Comparison of ENCODE assay signal across 17 cellular contexts in genomic region chr10:11173062-11173461, GRCh38.
DNase-seq lines count a peak whose midpoint lies in the region; ATAC-seq, FAIRE-seq and TF ChIP-seq lines count a peak whose summit lies in the region.
"Had no signal": no experiment of that assay in that cellular context is flagged by ENCODE, and none has a peak within 500 bp of the region (broad histone marks: within the 10 kb centered on the region; RNA-seq: fewer than 3 reads in every experiment).

No MANE protein-coding gene starts in this region.

- FAIRE-seq in D721Med (lab: Jason Lieb, UNC), result no peak
- FAIRE-seq: A549, H1 had no signal

- CTCF ChIA-PET in activated CD8-positive, alpha-beta memory T cell treated with anti-CD3 and anti-CD28 coated beads, Interleukin-2, amount 10 ng/mL, durations not matched to agents 7 days and 5 days (lab: Charles Lee), result interaction anchor here (1.0 to 9.5 kb wide), 3 partner anchors 7 to 26 kb away, joined by 3 to 122 read pairs (median 84); no protein-coding TSS in a partner anchor

- TF ChIP-seq EP300 in suprapubic skin (IDR thresholded peaks at IDR 0.05), result no peak

- intact Hi-C loops in left lung (cut with DNase I), result no loop called here

- H3K4me1 Mint-ChIP-seq in activated CD8-positive, alpha-beta memory T cell treated with anti-CD3 and anti-CD28 coated beads, Interleukin-2, amount 10 ng/mL, durations not matched to agents 7 days and 5 days, result peaks cover 61% of the 10 kb centered on the region
- H3K4me1 Mint-ChIP-seq: neural progenitor cell had no signal

- WGBS in suprapubic skin, result 84% methylated on average over 5 of the region's 5 CpGs

- H3K4me3 ChIP-seq in NB4 (ENCODE audit: low read depth, low read length), result peak overlapping the region; percentile 21
- no peak overlapping the region for H3K4me3 ChIP-seq in left lung
- peak overlapping the region; percentile 59 for H3K4me3 ChIP-seq in suprapubic skin
- H3K4me3 ChIP-seq: A549, neural progenitor cell, right atrium auricular region had no signal

- H3K27ac ChIP-seq in left lung, result peak overlapping the region; percentile 16 to 97
- H3K27ac ChIP-seq in suprapubic skin, result peak overlapping the region; percentile 2
- H3K27ac ChIP-seq: A549 had no signal

- H3K9me3 Mint-ChIP-seq in activated CD8-positive, alpha-beta memory T cell treated with anti-CD3 and anti-CD28 coated beads, Interleukin-2, amount 10 ng/mL, durations not matched to agents 7 days and 5 days (ENCODE audit: low read depth), result no peaks in the 10 kb centered on the region
- H3K9me3 Mint-ChIP-seq: activated T-helper 17 cell treated with anti-CD3 and anti-CD28 coated beads, Interleukin-2, amount 50 U/mL, for 72 hours; neural progenitor cell had no signal

- H3K4me3 Mint-ChIP-seq in activated CD8-positive, alpha-beta memory T cell treated with anti-CD3 and anti-CD28 coated beads, Interleukin-2, amount 10 ng/mL, durations not matched to agents 7 days and 5 days, result no peak overlapping the region
- H3K4me3 Mint-ChIP-seq: activated T-helper 17 cell treated with anti-CD3 and anti-CD28 coated beads, Interleukin-2, amount 50 U/mL, for 72 hours; neural progenitor cell had no signal

- H3K27me3 ChIP-seq in left lung (no peaks in the 10 kb centered on the region), suprapubic skin (no peaks in the 10 kb centered on the region)
- H3K27me3 ChIP-seq: neural progenitor cell, right atrium auricular region had no signal

- peak; percentile 63 for DNase-seq in activated CD8-positive, alpha-beta memory T cell treated with anti-CD3 and anti-CD28 coated beads, Interleukin-2, amount 10 ng/mL, durations not matched to agents 7 days and 5 days
- DNase-seq in activated CD8-positive, alpha-beta memory T cell treated with anti-CD3 and anti-CD28 coated beads, Interleukin-2, amount 50 U/mL, for 48 hours, result no peak
- DNase-seq in NB4 (ENCODE audit: low read depth) (no peak), left lung (no peak), suprapubic skin (ENCODE audit: low spot score in 2 of 2) (no peak), D721Med (ENCODE audit: insufficient read length, low spot score) (no peak)
- DNase-seq in stimulated activated CD4-positive, alpha-beta T cell treated with anti-CD3 and anti-CD28 coated beads, Interleukin-2, amount 100 ng/mL, for 24 hours, result no peak
- DNase-seq: activated CD4-positive, CD25-positive, alpha-beta regulatory T cell treated with anti-CD3 and anti-CD28 coated beads, Interleukin-2, amount 50 U/mL, for 72 hours; NCI-H1436 treated with DMSO at 0.1 percent for 48 hours; NCI-H69; stimulated activated CD4-positive, alpha-beta T cell treated with anti-CD3 and anti-CD28 coated beads, Interleukin-4, amount 100 ng/mL, for 1 hour had no signal

- H3K36me3 Mint-ChIP-seq in activated CD8-positive, alpha-beta memory T cell treated with anti-CD3 and anti-CD28 coated beads, Interleukin-2, amount 10 ng/mL, durations not matched to agents 7 days and 5 days, result peaks cover 57% of the 10 kb centered on the region

- TF ChIP-seq POLR2A in NB4 (IDR thresholded peaks at IDR 0.05; ENCODE audit: extremely low read depth, insufficient read length) (no peak), suprapubic skin (IDR thresholded peaks at IDR 0.05) (no peak)

- H3K27ac Mint-ChIP-seq in activated CD8-positive, alpha-beta memory T cell treated with anti-CD3 and anti-CD28 coated beads, Interleukin-2, amount 10 ng/mL, durations not matched to agents 7 days and 5 days, result no peak overlapping the region
- H3K27ac Mint-ChIP-seq: activated T-helper 17 cell treated with anti-CD3 and anti-CD28 coated beads, Interleukin-2, amount 50 U/mL, for 72 hours; neural progenitor cell had no signal

- no peak for ATAC-seq in activated CD8-positive, alpha-beta memory T cell treated with anti-CD3 and anti-CD28 coated beads, Interleukin-2, amount 10 ng/mL, durations not matched to agents 7 days and 5 days
- ATAC-seq in left lung, result no peak
- ATAC-seq in GM21447 (IDR thresholded peaks at IDR 0.05; ENCODE audit: unreplicated experiment), result no peak
- ATAC-seq: A549; activated T-helper 17 cell treated with anti-CD3 and anti-CD28 coated beads, Interleukin-2, amount 50 U/mL, for 72 hours had no signal

- TF ChIP-seq CTCF in NB4 (IDR thresholded peaks at IDR 0.05; ENCODE audit: low read depth, low read length) (no peak), left lung (IDR thresholded peaks at IDR 0.05) (no peak), suprapubic skin (IDR thresholded peaks at IDR 0.05) (no peak), D721Med (IDR thresholded peaks at IDR 0.05; ENCODE audit: insufficient read depth, missing control alignments) (no peak)

- no peaks in the 10 kb centered on the region for H3K27me3 Mint-ChIP-seq in activated CD8-positive, alpha-beta memory T cell treated with anti-CD3 and anti-CD28 coated beads, Interleukin-2, amount 10 ng/mL, durations not matched to agents 7 days and 5 days
- H3K27me3 Mint-ChIP-seq: activated T-helper 17 cell treated with anti-CD3 and anti-CD28 coated beads, Interleukin-2, amount 50 U/mL, for 72 hours had no signal

- H3K9me3 ChIP-seq in left lung, result no peaks in the 10 kb centered on the region
- H3K9me3 ChIP-seq in suprapubic skin, result no peaks in the 10 kb centered on the region
- H3K9me3 ChIP-seq: A549, right atrium auricular region had no signal

- H3K36me3 ChIP-seq in left lung (peaks cover 0 to 3% of the 10 kb centered on the region in 2 donors), suprapubic skin (peaks cover 8% of the 10 kb centered on the region)
- H3K36me3 ChIP-seq: neural progenitor cell had no signal

- H3K4me1 ChIP-seq in left lung (peaks cover 0 to 92% of the 10 kb centered on the region in 2 donors), suprapubic skin (peaks cover 15% of the 10 kb centered on the region)
- H3K4me1 ChIP-seq: A549 had no signal

Comparison
In these comparisons a context has a peak if more than half of its experiments do, and no peak if none do; other contexts are left out.
1. H3K4me3 ChIP-seq: peak in NB4 (single experiment) and suprapubic skin (single experiment); none in left lung (0 of 2).